8 cellular contexts compared by ENCODE assay signal in the genomic region with DNA sequence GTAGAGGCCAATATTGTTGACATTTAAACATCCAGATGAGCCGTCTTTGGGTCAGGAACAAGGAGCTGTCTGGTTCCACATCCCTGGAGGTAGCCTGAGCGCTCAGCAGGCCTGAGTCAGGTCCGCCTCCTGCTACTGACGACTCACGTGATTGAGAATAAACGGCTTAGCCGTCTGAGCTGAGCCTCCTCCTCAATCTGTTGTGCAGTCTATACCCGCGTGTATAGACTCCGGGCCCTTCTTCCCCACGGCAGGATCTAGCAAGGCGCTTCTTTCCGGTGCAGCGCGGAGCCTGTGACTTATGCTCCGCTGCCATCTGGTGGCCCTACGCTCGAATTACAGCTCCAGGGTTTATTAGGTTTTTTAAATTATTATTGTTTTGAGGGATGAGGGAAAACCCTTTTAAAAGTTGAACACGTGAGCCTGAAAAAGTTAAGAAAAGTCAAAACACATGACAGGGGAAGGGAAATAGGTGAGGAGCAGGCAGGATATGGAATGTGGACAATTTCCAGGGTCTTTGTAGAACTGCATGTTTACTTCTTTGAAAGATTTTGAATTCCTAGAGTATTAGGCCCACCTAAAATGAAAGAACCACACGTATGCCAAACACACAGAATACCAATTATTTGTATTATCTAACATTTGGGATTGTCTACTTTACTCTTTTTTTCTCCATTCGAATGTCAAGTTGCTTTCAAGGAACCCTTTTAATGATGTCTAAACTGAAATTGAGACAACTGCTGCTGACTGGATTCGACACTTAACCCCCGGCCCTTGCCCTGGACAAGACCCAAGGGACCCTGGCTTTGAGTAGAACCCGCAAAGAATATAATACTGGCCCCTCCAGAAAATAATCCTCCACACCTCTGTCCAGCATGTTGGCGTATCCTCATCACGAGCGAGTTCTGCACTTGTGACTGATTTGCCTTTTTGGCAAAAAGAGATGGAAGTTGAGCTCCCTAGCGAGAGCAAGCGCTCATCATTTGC.
DNase-seq lines count a peak whose midpoint lies in the region; ATAC-seq, FAIRE-seq and TF ChIP-seq lines count a peak whose summit lies in the region.

No MANE protein-coding gene starts in this region.

- POLR2A ChIA-PET in A549 (lab: Yijun Ruan, JAX) (interaction anchor here (1.3 kb wide), 1 partner anchor 311 kb away, joined by 4 read pairs; no protein-coding TSS in a partner anchor), activated B cell treated with CpG ODN at 0.5 μM for 24 hours (lab: Charles Lee) (no interaction called here)

- WGBS in A549 (ENCODE audit: missing lambda C conversion rate): 36% methylated on average over 26 of the region's 29 CpGs

- H3K36me3 Mint-ChIP-seq in activated B cell treated with CpG ODN at 0.5 μM for 24 hours (ENCODE audit: low read depth): no peaks in the 10 kb centered on the region

- FAIRE-seq in A549 (lab: Jason Lieb, UNC): no peak

- H3K4me3 ChIP-seq in A549: no peak overlapping the region
- no peak overlapping the region for H3K4me3 ChIP-seq in cardiac fibroblast (replicated peaks in 1 of 2; ENCODE audit: low read depth in 2 of 2, low read length in 2 of 2)
- H3K4me3 ChIP-seq in kidney epithelial cell (ENCODE audit: low read depth, low read length): no peak overlapping the region

- TF ChIP-seq CTCF in A549 (IDR thresholded peaks at IDR 0.05) (peak; percentile 81), activated B cell treated with CpG ODN at 0.5 μM for 24 hours (IDR thresholded peaks at IDR 0.05) (no peak), cardiac fibroblast (IDR thresholded peaks at IDR 0.05; ENCODE audit: low read depth, low read length) (peak; percentile 83), kidney epithelial cell (IDR thresholded peaks at IDR 0.05; ENCODE audit: insufficient read depth, low read length, poor library complexity, severe bottlenecking) (peak; percentile 80)

- no peak overlapping the region for H3K27ac Mint-ChIP-seq in activated B cell treated with CpG ODN at 0.5 μM for 24 hours

- intact Hi-C loops in activated B cell treated with CpG ODN at 0.5 μM for 24 hours (cut with micrococcal nuclease): loop anchor here (1.0 to 10.0 kb wide), 4 partner anchors 90 to 545 kb away; no protein-coding TSS in a partner anchor

- CTCF ChIA-PET in A549 (lab: Yijun Ruan, JAX) (interaction anchor here (0.6 to 7.0 kb wide), 35 partner anchors 8 to 414 kb away, joined by 3 to 101 read pairs (median 4); a partner anchor contains a TSS), activated B cell treated with CpG ODN at 0.5 μM for 24 hours (lab: Charles Lee) (interaction anchor here (0.6 to 4.5 kb wide), 10 partner anchors 11 to 369 kb away, joined by 3 to 137 read pairs (median 3); no protein-coding TSS in a partner anchor)

- H3K4me1 ChIP-seq in A549: no peaks in the 10 kb centered on the region

- no peaks in the 10 kb centered on the region for H3K27me3 Mint-ChIP-seq in activated B cell treated with CpG ODN at 0.5 μM for 24 hours

- DNase-seq in A549 (ENCODE audit: low read depth in 1 of 2, low spot score in 1 of 2): peak; percentile 38 to 58
- DNase-seq in NCI-H2171 treated with DMSO at 0.1 percent for 48 hours (lab: John Stamatoyannopoulos, UW): peak; percentile 62
- DNase-seq in activated B cell treated with CpG ODN at 0.5 μM for 24 hours: peak; percentile 34
- DNase-seq in cardiac fibroblast (ENCODE audit: low read depth in 2 of 2): peak; percentile 78 to 80
- DNase-seq in kidney epithelial cell (ENCODE audit: low read depth): no peak
- DNase-seq in stimulated activated CD4-positive, alpha-beta T cell treated with anti-CD3 and anti-CD28 coated beads, Interleukin-2, amount 100 ng/mL, for 48 hours: peak; percentile 48 to 58

- TF ChIP-seq EP300 in A549 (IDR thresholded peaks at IDR 0.05): no peak

- no peaks in the 10 kb centered on the region for H3K27me3 ChIP-seq in kidney epithelial cell (ENCODE audit: control insufficient read depth, insufficient read depth, low read length)

- no peaks in the 10 kb centered on the region for H3K36me3 ChIP-seq in kidney epithelial cell (ENCODE audit: control insufficient read depth, insufficient read depth, low read length)

- peaks cover 2% of the 10 kb centered on the region for H3K4me1 Mint-ChIP-seq in activated B cell treated with CpG ODN at 0.5 μM for 24 hours

- ATAC-seq in A549 (peak; percentile 85 to 90; a peak in 5 of 6 replicates), GM18519 (IDR thresholded peaks at IDR 0.05; ENCODE audit: low FRiP score, unreplicated experiment) (peak; percentile 80), HG03066 (IDR thresholded peaks at IDR 0.05; ENCODE audit: low read depth, unreplicated experiment) (peak; percentile 63), activated B cell treated with CpG ODN at 0.5 μM for 24 hours (ENCODE audit: low read depth) (peak; percentile 79)

- H3K9me3 Mint-ChIP-seq in activated B cell treated with CpG ODN at 0.5 μM for 24 hours: no peaks in the 10 kb centered on the region

- no peaks in the 10 kb centered on the region for H3K9me3 ChIP-seq in A549

- TF ChIP-seq RAD21 in A549 (conservative IDR thresholded peaks at IDR 0.05 in 1 of 2, IDR thresholded peaks at IDR 0.05 in 1 of 2): peak; percentile 86 to 90

- H3K27ac ChIP-seq in A549: 0 out of 6 replicates have a peak overlapping the region, but pooled peaks of 1 of the 2 experiments have one; percentile 24

- no peak overlapping the region for H3K4me3 Mint-ChIP-seq in activated B cell treated with CpG ODN at 0.5 μM for 24 hours

- H3K4me2 ChIP-seq in A549: peak overlapping the region; percentile 58; the same call in 2 of the 3 replicates

- no peak for TF ChIP-seq POLR2A in A549 (IDR thresholded peaks at IDR 0.05; ENCODE audit: low read length)

TF ChIP-seq in A549, 52 proteins besides CTCF, POLR2A, EP300 and RAD21:
- peak; percentile 79 for TF ChIP-seq SMC3 (IDR thresholded peaks at IDR 0.05)
- no peak for TF ChIP-seq FOSB (CRISPR knock-in tag; IDR thresholded peaks at IDR 0.05)
